8 cellular contexts compared by ENCODE assay signal in genomic region chr6:159692303-159693127, GRCh38. TPM values are rescaled to one million over a fixed set of nuclear protein-coding genes. Genes with fewer than 3 reads are reported as not detected.
DNase-seq lines count a peak whose midpoint lies in the region; ATAC-seq and TF ChIP-seq lines count a peak whose summit lies in the region.

No MANE protein-coding gene starts in this region.

- H3K9me3 Mint-ChIP-seq in activated CD4-positive, alpha-beta T cell treated with anti-CD3 and anti-CD28 coated beads, Interleukin-2, amount 10 ng/mL, durations not matched to agents 7 days and 5 days, result no peaks in the 10 kb centered on the region
- H3K9me3 Mint-ChIP-seq in dendritic cell treated with granulocyte-macrophage colony-stimulating factor and Interleukin-4, amounts not matched to agents 40 ng/mL and 50 ng/mL, for 4 days, result peaks cover 9% of the 10 kb centered on the region

- ATAC-seq in HG02852 (IDR thresholded peaks at IDR 0.05; ENCODE audit: unreplicated experiment), result peak; percentile 40
- peak; percentile 51 to 63 for ATAC-seq in lower lobe of right lung

- H3K4me3 ChIP-seq in lower lobe of right lung, result peak overlapping the region; percentile 83

- intact Hi-C loops in dendritic cell treated with granulocyte-macrophage colony-stimulating factor and Interleukin-4, amounts not matched to agents 40 ng/mL and 50 ng/mL, for 4 days (cut with micrococcal nuclease), result loop anchor here (1.0 to 5.0 kb wide), 4 partner anchors 35 to 275 kb away; partner anchors contain the start of genes IGF2R and WTAP
- intact Hi-C loops in lower lobe of right lung (cut with DNase I), result no loop called here

- CTCF ChIA-PET in activated CD4-positive, alpha-beta T cell treated with anti-CD3 and anti-CD28 coated beads, Interleukin-2, amount 10 ng/mL, durations not matched to agents 7 days and 5 days (lab: Charles Lee), result interaction anchor here (1.0 to 3.9 kb wide), 5 partner anchors 11 to 238 kb away, joined by 3 to 27 read pairs (median 4); no protein-coding TSS in a partner anchor

- H3K36me3 ChIP-seq in lower lobe of right lung, result peaks cover 33% of the 10 kb centered on the region

- H3K27me3 ChIP-seq in lower lobe of right lung (ENCODE audit: low read depth), result no peaks in the 10 kb centered on the region

- H3K4me1 ChIP-seq in lower lobe of right lung, result peaks cover 52% of the 10 kb centered on the region

- H3K27ac Mint-ChIP-seq in activated CD4-positive, alpha-beta T cell treated with anti-CD3 and anti-CD28 coated beads, Interleukin-2, amount 10 ng/mL, durations not matched to agents 7 days and 5 days, result peak overlapping the region; percentile 96
- H3K27ac Mint-ChIP-seq in dendritic cell treated with granulocyte-macrophage colony-stimulating factor and Interleukin-4, amounts not matched to agents 40 ng/mL and 50 ng/mL, for 4 days, result peak overlapping the region; percentile 93

- peak overlapping the region; percentile 91 for H3K4me3 Mint-ChIP-seq in activated CD4-positive, alpha-beta T cell treated with anti-CD3 and anti-CD28 coated beads, Interleukin-2, amount 10 ng/mL, durations not matched to agents 7 days and 5 days
- peak overlapping the region; percentile 87 for H3K4me3 Mint-ChIP-seq in dendritic cell treated with granulocyte-macrophage colony-stimulating factor and Interleukin-4, amounts not matched to agents 40 ng/mL and 50 ng/mL, for 4 days

- no peaks in the 10 kb centered on the region for H3K27me3 Mint-ChIP-seq in activated CD4-positive, alpha-beta T cell treated with anti-CD3 and anti-CD28 coated beads, Interleukin-2, amount 10 ng/mL, durations not matched to agents 7 days and 5 days
- no peaks in the 10 kb centered on the region for H3K27me3 Mint-ChIP-seq in dendritic cell treated with granulocyte-macrophage colony-stimulating factor and Interleukin-4, amounts not matched to agents 40 ng/mL and 50 ng/mL, for 4 days

- peaks cover 27% of the 10 kb centered on the region for H3K36me3 Mint-ChIP-seq in activated CD4-positive, alpha-beta T cell treated with anti-CD3 and anti-CD28 coated beads, Interleukin-2, amount 10 ng/mL, durations not matched to agents 7 days and 5 days (ENCODE audit: low read depth)
- H3K36me3 Mint-ChIP-seq in dendritic cell treated with granulocyte-macrophage colony-stimulating factor and Interleukin-4, amounts not matched to agents 40 ng/mL and 50 ng/mL, for 4 days (ENCODE audit: low read depth), result peaks cover 46% of the 10 kb centered on the region

- peaks cover 62% of the 10 kb centered on the region for H3K4me1 Mint-ChIP-seq in activated CD4-positive, alpha-beta T cell treated with anti-CD3 and anti-CD28 coated beads, Interleukin-2, amount 10 ng/mL, durations not matched to agents 7 days and 5 days
- H3K4me1 Mint-ChIP-seq in dendritic cell treated with granulocyte-macrophage colony-stimulating factor and Interleukin-4, amounts not matched to agents 40 ng/mL and 50 ng/mL, for 4 days (ENCODE audit: low read depth), result peaks cover 37% of the 10 kb centered on the region

- POLR2A ChIA-PET in activated CD4-positive, alpha-beta T cell treated with anti-CD3 and anti-CD28 coated beads, Interleukin-2, amount 10 ng/mL, durations not matched to agents 7 days and 5 days (lab: Charles Lee), result interaction anchor here (0.6 to 1.3 kb wide), 2 partner anchors 97 to 889 kb away, joined by 3 to 4 read pairs; partner anchors contain the start of gene TCP1

- peak overlapping the region; percentile 99 for H3K27ac ChIP-seq in lower lobe of right lung

- H3K9me3 ChIP-seq in lower lobe of right lung, result no peaks in the 10 kb centered on the region

- TF ChIP-seq CTCF in lower lobe of right lung (IDR thresholded peaks at IDR 0.05), result no peak

- DNase-seq in NCI-H1417 (lab: John Stamatoyannopoulos, UW), result peak in 2 of 3 experiments; percentile 36 to 87
- DNase-seq in NCI-H1417 treated with DMSO at 0.1 percent for 48 hours (lab: John Stamatoyannopoulos, UW), result no peak
- peak; percentile 40 for DNase-seq in NCI-H2107 (lab: John Stamatoyannopoulos, UW)
- peak; percentile 70 for DNase-seq in activated CD4-positive, alpha-beta T cell treated with anti-CD3 and anti-CD28 coated beads, Interleukin-2, amount 10 ng/mL, durations not matched to agents 7 days and 5 days
- peak; percentile 79 for DNase-seq in lower lobe of right lung
- peak; percentile 40 to 53 (median 44) for DNase-seq in stimulated activated CD4-positive, alpha-beta T cell treated with anti-CD3 and anti-CD28 coated beads, TNF-alpha, amount 100 ng/mL, for 24 hours (ENCODE audit: low read depth in 3 of 3)

RNA-seq across cellular contexts. Expression of gene SOD2, which starts 0.5 kb away (rescaled TPM):
- 10 to 100 TPM; 62.9 to 64.0 TPM for total RNA-seq in activated CD4-positive, alpha-beta T cell treated with anti-CD3 and anti-CD28 coated beads, Interleukin-2, amount 10 ng/mL, durations not matched to agents 7 days and 5 days
- 352 TPM for total RNA-seq in lower lobe of right lung

RNA-seq across cellular contexts. Expression of gene WTAP, which starts 34.8 kb away (rescaled TPM):
- 100 to 1,000 TPM; 120 to 131 TPM for total RNA-seq in activated CD4-positive, alpha-beta T cell treated with anti-CD3 and anti-CD28 coated beads, Interleukin-2, amount 10 ng/mL, durations not matched to agents 7 days and 5 days
- total RNA-seq in lower lobe of right lung, result 78.4 TPM
